ENCODE assay signal across 9 cellular contexts in genomic region chr2:46982356-46983064, GRCh38. TPM values are rescaled to one million over a fixed set of nuclear protein-coding genes. Genes with fewer than 3 reads are reported as not detected.
DNase-seq lines count a peak whose midpoint lies in the region; ATAC-seq, FAIRE-seq and TF ChIP-seq lines count a peak whose summit lies in the region.
"Had no signal": no experiment of that assay in that cellular context is flagged by ENCODE, and none has a peak within 500 bp of the region (broad histone marks: within the 10 kb centered on the region; RNA-seq: fewer than 3 reads in every experiment).

No MANE protein-coding gene starts in this region.

- no peak overlapping the region for H2BK5ac ChIP-seq in mesenchymal stem cell (ENCODE audit: low read depth, low read length, poor library complexity, severe bottlenecking)

- H3K4me1 ChIP-seq in A549, result peaks cover 66% of the 10 kb centered on the region
- peaks cover 44% of the 10 kb centered on the region for H3K4me1 ChIP-seq in mesenchymal stem cell (ENCODE audit: control insufficient read depth, insufficient read depth, low read depth, low read length)

- H3K4me1 Mint-ChIP-seq in activated CD8-positive, alpha-beta T cell treated with anti-CD3 and anti-CD28 coated beads, Interleukin-2, amount 10 ng/mL, durations not matched to agents 7 days and 5 days (ENCODE audit: low read depth), result peaks cover 94% of the 10 kb centered on the region

- peak overlapping the region; percentile 52 for H3K9ac ChIP-seq in mesenchymal stem cell (ENCODE audit: low read length)

- H3K27ac ChIP-seq in A549 (peak overlapping the region; percentile 92 to 94), mesenchymal stem cell (ENCODE audit: low read length, poor library complexity, severe bottlenecking) (no peak overlapping the region)

- WGBS in A549 (ENCODE audit: missing lambda C conversion rate), result 77% methylated on average over 5 of the region's 5 CpGs
- 87% methylated on average over 4 of the region's 5 CpGs for WGBS in mesenchymal stem cell

- no peak overlapping the region for H3K4me3 ChIP-seq in A549
- H3K4me3 ChIP-seq in GM12865 (ENCODE audit: low read depth, low read length), result peak overlapping the region; percentile 41
- no peak overlapping the region for H3K4me3 ChIP-seq in mesenchymal stem cell (ENCODE audit: insufficient read depth in 1 of 2, low read depth in 1 of 2, low read length in 2 of 2)
- H3K4me3 ChIP-seq in H7 (ENCODE audit: insufficient read depth, low read depth, low read length), result no peak overlapping the region

- H2AK5ac ChIP-seq in mesenchymal stem cell (ENCODE audit: low read length, severe bottlenecking), result peak overlapping the region; percentile 19

- no peak overlapping the region for H2BK120ac ChIP-seq in mesenchymal stem cell (ENCODE audit: low read depth, low read length)

- H3K27me3 Mint-ChIP-seq in activated CD8-positive, alpha-beta T cell treated with anti-CD3 and anti-CD28 coated beads, Interleukin-2, amount 10 ng/mL, durations not matched to agents 7 days and 5 days (ENCODE audit: low read depth), result no peaks in the 10 kb centered on the region

- FAIRE-seq in A549 (lab: Jason Lieb, UNC), result no peak

- H3K36me3 Mint-ChIP-seq in activated CD8-positive, alpha-beta T cell treated with anti-CD3 and anti-CD28 coated beads, Interleukin-2, amount 10 ng/mL, durations not matched to agents 7 days and 5 days (ENCODE audit: low read depth), result peaks cover 64% of the 10 kb centered on the region

- no peak overlapping the region for H2BK15ac ChIP-seq in mesenchymal stem cell (ENCODE audit: low read depth, poor library complexity, severe bottlenecking)

- H2BK12ac ChIP-seq in mesenchymal stem cell (ENCODE audit: low read length in 2 of 2), result no peak overlapping the region

- H4K8ac ChIP-seq in mesenchymal stem cell (ENCODE audit: low read length), result no peak overlapping the region

- TF ChIP-seq EP300 in A549 (IDR thresholded peaks at IDR 0.05), result no peak

- no peak for DNase-seq in A549 (ENCODE audit: low read depth in 1 of 2, low spot score in 1 of 2)
- peak; percentile 72 for DNase-seq in GM12865 (ENCODE audit: low read depth)
- DNase-seq in activated CD8-positive, alpha-beta T cell treated with anti-CD3 and anti-CD28 coated beads, Interleukin-2, amount 10 ng/mL, durations not matched to agents 7 days and 5 days, result no peak
- DNase-seq in mesenchymal stem cell, result no peak
- no peak for DNase-seq in H7
- no peak for DNase-seq in NCI-H748 (lab: John Stamatoyannopoulos, UW; ENCODE audit: unreplicated experiment)
- DNase-seq: NCI-H446 treated with DMSO at 0.1 percent for 48 hours had no signal

- POLR2A ChIA-PET in A549 (lab: Yijun Ruan, JAX), result no interaction called here
- POLR2A ChIA-PET in activated CD8-positive, alpha-beta T cell treated with anti-CD3 and anti-CD28 coated beads, Interleukin-2, amount 10 ng/mL, durations not matched to agents 7 days and 5 days (lab: Charles Lee), result no interaction called here

- TF ChIP-seq POLR2A in A549 (IDR thresholded peaks at IDR 0.05; ENCODE audit: low read length), result no peak

- no peak overlapping the region for H3K14ac ChIP-seq in mesenchymal stem cell (ENCODE audit: low read length in 2 of 2)

- CTCF ChIA-PET in A549 (lab: Yijun Ruan, JAX), result interaction anchor here (0.5 to 1.5 kb wide), 7 partner anchors 45 to 1711 kb away, joined by 3 to 7 read pairs (median 3); no protein-coding TSS in a partner anchor
- CTCF ChIA-PET in activated CD8-positive, alpha-beta T cell treated with anti-CD3 and anti-CD28 coated beads, Interleukin-2, amount 10 ng/mL, durations not matched to agents 7 days and 5 days (lab: Charles Lee), result interaction anchor here (0.8 to 1.6 kb wide), 5 partner anchors 38 to 340 kb away, joined by 3 to 7 read pairs (median 3); no protein-coding TSS in a partner anchor

- H3K18ac ChIP-seq in mesenchymal stem cell (ENCODE audit: low read depth in 1 of 2, low read length in 2 of 2), result no peak overlapping the region

- H3K9me3 Mint-ChIP-seq in activated CD8-positive, alpha-beta T cell treated with anti-CD3 and anti-CD28 coated beads, Interleukin-2, amount 10 ng/mL, durations not matched to agents 7 days and 5 days (ENCODE audit: insufficient read depth), result no peaks in the 10 kb centered on the region

- ATAC-seq in A549 (no peak), GM21367 (IDR thresholded peaks at IDR 0.05; ENCODE audit: unreplicated experiment) (no peak), HG03520 (IDR thresholded peaks at IDR 0.05; ENCODE audit: unreplicated experiment) (no peak)
- no peak for ATAC-seq in activated CD8-positive, alpha-beta T cell treated with anti-CD3 and anti-CD28 coated beads, Interleukin-2, amount 10 ng/mL, durations not matched to agents 7 days and 5 days

- H4K91ac ChIP-seq in mesenchymal stem cell (ENCODE audit: low read length), result no peak overlapping the region

- no peak overlapping the region for H3K4me3 Mint-ChIP-seq in activated CD8-positive, alpha-beta T cell treated with anti-CD3 and anti-CD28 coated beads, Interleukin-2, amount 10 ng/mL, durations not matched to agents 7 days and 5 days

- peak overlapping the region; percentile 64 for H3K27ac Mint-ChIP-seq in activated CD8-positive, alpha-beta T cell treated with anti-CD3 and anti-CD28 coated beads, Interleukin-2, amount 10 ng/mL, durations not matched to agents 7 days and 5 days

- H3K4me2 ChIP-seq in A549 (peak overlapping the region; percentile 44), mesenchymal stem cell (ENCODE audit: low read length, poor library complexity, severe bottlenecking) (no peak overlapping the region)

- peaks cover 45 to 56% of the 10 kb centered on the region in 2 experiments for H3K36me3 ChIP-seq in mesenchymal stem cell (ENCODE audit: control insufficient read depth in 1 of 2, insufficient read depth in 2 of 2, low read depth in 1 of 2, low read length in 2 of 2)
- H3K36me3 ChIP-seq in H7 (replicated peaks; ENCODE audit: control insufficient read depth, insufficient read depth, low read length), result peaks cover 3% of the 10 kb centered on the region

- TF ChIP-seq RAD21 in A549 (conservative IDR thresholded peaks at IDR 0.05 in 1 of 2, IDR thresholded peaks at IDR 0.05 in 1 of 2), result no peak

- no peak overlapping the region for H3K23ac ChIP-seq in mesenchymal stem cell (ENCODE audit: low read length in 2 of 2)

- no peaks in the 10 kb centered on the region for H3K9me3 ChIP-seq in A549
- H3K9me3 ChIP-seq in mesenchymal stem cell (ENCODE audit: control insufficient read depth, low read length), result no peaks in the 10 kb centered on the region

- no peaks in the 10 kb centered on the region for H3K27me3 ChIP-seq in mesenchymal stem cell (ENCODE audit: control insufficient read depth in 1 of 2, insufficient read depth in 1 of 2, low read length in 2 of 2)
- no peaks in the 10 kb centered on the region for H3K27me3 ChIP-seq in H7 (ENCODE audit: control insufficient read depth, insufficient read depth, low read length)

- H3K79me1 ChIP-seq in mesenchymal stem cell (replicated peaks; ENCODE audit: low read length, poor library complexity, severe bottlenecking), result peaks cover 28% of the 10 kb centered on the region

- no peak overlapping the region for H2AFZ ChIP-seq in mesenchymal stem cell (ENCODE audit: low read depth, low read length)

- H3K4ac ChIP-seq in mesenchymal stem cell (ENCODE audit: low read depth in 1 of 2, low read length in 2 of 2), result peak overlapping the region in 1 of 2 experiments; percentile 13

- TF ChIP-seq CTCF in A549 (IDR thresholded peaks at IDR 0.05) (no peak), GM12865 (IDR thresholded peaks at IDR 0.05; ENCODE audit: insufficient read depth, low read depth, low read length, missing control alignments) (no peak)

TF ChIP-seq in A549, 52 proteins besides CTCF, POLR2A, EP300 and RAD21:
- TF ChIP-seq BHLHE40 (IDR thresholded peaks at IDR 0.05; ENCODE audit: low read depth, low read length) (no peak), JUNB (IDR thresholded peaks at IDR 0.05) (peak; percentile 41; the same call in 1 of the 2 replicates)

RNA-seq across cellular contexts. Expression of gene TTC7A, which starts 41.5 kb away (rescaled TPM):
- polyA plus RNA-seq in A549 (2011; rRNA removed) (17.3 and 19.6 TPM in 2 replicates), A549 (2017; fragmentation: RNase III; extraction: RNeasy Plus Mini Kit Qiagen cat#74134 plus additional on column Dnase treatment) (30.7 to 31.4 TPM (median 31.3 TPM) in 3 replicates)
- polyA plus RNA-seq in A549 (2012; cell fraction: cytosol; rRNA removed), result 34.9 and 40.3 TPM in 2 replicates
- 92.4 and 101 TPM in 2 replicates for polyA plus RNA-seq in A549 (2012; cell fraction: nucleus; rRNA removed)
- 16.7 and 28.0 TPM in 2 replicates for polyA minus RNA-seq in A549 (2011; rRNA and poly(A)+ RNA removed)
- total RNA-seq in activated CD8-positive, alpha-beta T cell treated with anti-CD3 and anti-CD28 coated beads, Interleukin-2, amount 10 ng/mL, durations not matched to agents 7 days and 5 days, result 10 to 100 TPM; 59.3 to 61.0 TPM
- polyA plus RNA-seq in mesenchymal stem cell (2013, experiment 1 of 2), result 9.8 TPM
- 9.3 TPM for polyA plus RNA-seq in mesenchymal stem cell (2013, experiment 2 of 2)
- total RNA-seq in H7 (2014; rRNA removed; shearing (Covaris generic)), result 14.5 and 17.4 TPM in 2 replicates
